In the genomic region with DNA sequence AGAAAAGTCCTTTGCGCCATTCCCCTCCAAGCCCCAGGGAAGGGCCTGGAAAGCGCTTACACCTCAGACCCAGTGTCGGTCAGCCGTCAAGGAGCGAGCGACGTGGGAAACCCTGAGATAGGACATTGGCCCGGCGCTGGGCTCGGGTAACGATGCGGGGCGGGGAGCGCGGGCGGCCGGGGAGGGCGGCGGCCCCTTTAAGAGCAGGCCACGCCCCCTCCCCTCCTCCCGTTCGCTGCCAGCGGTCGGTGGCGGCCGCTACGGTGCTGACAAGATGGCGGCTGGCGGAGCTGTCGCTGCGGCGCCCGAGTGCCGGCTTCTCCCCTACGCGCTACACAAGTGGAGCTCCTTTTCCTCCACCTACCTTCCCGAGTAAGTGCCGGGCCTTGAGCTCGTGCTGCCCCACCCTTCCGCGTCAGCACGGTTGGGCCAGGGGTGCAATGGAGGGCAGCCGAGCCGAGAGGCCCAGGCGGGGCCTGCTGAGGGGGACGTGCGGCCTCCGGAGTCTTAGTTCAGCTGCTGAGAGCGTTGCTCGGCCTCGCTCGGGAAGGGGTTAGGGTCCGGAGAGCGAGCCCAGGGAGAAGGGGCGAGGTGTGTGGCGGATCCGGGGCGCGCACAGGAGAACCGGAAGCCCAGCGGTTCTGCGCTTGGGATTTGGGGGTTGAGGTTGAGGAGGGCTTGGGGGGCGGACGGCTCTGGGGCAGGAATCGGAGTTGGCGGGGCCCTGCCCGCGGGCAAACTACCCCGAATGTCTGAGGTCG, we compare ENCODE assay signal across 1 cellular context.
A peak's percentile ranks its signal among the peaks of the same experiment; 100 is the strongest.
TF ChIP-seq lines count a peak whose summit lies in the region.

TSS of gene MKLN1 (plus strand) at position 251 of the 761 bp plus-strand sequence. CDS start at position 275, 24 bp downstream.

TF ChIP-seq in HepG2, 621 proteins besides CTCF, POLR2A, EP300 and RAD21 (continued from another document and continues in another):
- TF ChIP-seq ZNF414 (CRISPR knock-in tag; IDR thresholded peaks at IDR 0.05), result peak; percentile 78; the same call in 1 of the 2 replicates
- peak; percentile 73 for TF ChIP-seq ZNF281 (CRISPR knock-in tag; IDR thresholded peaks at IDR 0.05; ENCODE audit: borderline replicate concordance)
- 0 out of 2 replicates have a peak, but pooled peaks have one; percentile 30 for TF ChIP-seq JUNB (CRISPR knock-in tag; IDR thresholded peaks at IDR 0.05; ENCODE audit: borderline replicate concordance)
- TF ChIP-seq ARID5B (CRISPR knock-in tag; IDR thresholded peaks at IDR 0.05), result peak; percentile 39; the same call in 1 of the 2 replicates
- TF ChIP-seq, protein P1, sequence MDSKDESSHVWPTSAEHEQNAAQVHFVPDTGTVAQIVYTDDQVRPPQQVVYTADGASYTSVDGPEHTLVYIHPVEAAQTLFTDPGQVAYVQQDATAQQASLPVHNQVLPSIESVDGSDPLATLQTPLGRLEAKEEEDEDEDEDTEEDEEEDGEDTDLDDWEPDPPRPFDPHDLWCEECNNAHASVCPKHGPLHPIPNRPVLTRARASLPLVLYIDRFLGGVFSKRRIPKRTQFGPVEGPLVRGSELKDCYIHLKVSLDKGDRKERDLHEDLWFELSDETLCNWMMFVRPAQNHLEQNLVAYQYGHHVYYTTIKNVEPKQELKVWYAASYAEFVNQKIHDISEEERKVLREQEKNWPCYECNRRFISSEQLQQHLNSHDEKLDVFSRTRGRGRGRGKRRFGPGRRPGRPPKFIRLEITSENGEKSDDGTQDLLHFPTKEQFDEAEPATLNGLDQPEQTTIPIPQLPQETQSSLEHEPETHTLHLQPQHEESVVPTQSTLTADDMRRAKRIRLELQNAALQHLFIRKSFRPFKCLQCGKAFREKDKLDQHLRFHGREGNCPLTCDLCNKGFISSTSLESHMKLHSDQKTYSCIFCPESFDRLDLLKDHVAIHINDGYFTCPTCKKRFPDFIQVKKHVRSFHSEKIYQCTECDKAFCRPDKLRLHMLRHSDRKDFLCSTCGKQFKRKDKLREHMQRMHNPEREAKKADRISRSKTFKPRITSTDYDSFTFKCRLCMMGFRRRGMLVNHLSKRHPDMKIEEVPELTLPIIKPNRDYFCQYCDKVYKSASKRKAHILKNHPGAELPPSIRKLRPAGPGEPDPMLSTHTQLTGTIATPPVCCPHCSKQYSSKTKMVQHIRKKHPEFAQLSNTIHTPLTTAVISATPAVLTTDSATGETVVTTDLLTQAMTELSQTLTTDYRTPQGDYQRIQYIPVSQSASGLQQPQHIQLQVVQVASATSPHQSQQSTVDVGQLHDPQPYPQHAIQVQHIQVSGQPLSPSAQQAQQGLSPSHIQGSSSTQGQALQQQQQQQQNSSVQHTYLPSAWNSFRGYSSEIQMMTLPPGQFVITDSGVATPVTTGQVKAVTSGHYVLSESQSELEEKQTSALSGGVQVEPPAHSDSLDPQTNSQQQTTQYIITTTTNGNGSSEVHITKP (CRISPR knock-in tag; IDR thresholded peaks at IDR 0.05; ENCODE audit: low read depth), result peak; percentile 9; the same call in 1 of the 2 replicates
- no peak for TF ChIP-seq NONO (IDR thresholded peaks at IDR 0.05)
- peak; percentile 85 for TF ChIP-seq NONO (CRISPR knock-in tag; conservative IDR thresholded peaks at IDR 0.05)
- peak; percentile 90; the same call in 1 of the 2 replicates for TF ChIP-seq LBX2 (CRISPR knock-in tag; IDR thresholded peaks at IDR 0.05; ENCODE audit: borderline replicate concordance)
- TF ChIP-seq TIGD3 (CRISPR knock-in tag; IDR thresholded peaks at IDR 0.05; ENCODE audit: borderline replicate concordance), result peak; percentile 88; the same call in 1 of the 2 replicates
- TF ChIP-seq ZNF768 (CRISPR knock-in tag; IDR thresholded peaks at IDR 0.05), result peak; percentile 70; the same call in 1 of the 2 replicates
- TF ChIP-seq ZNF331 (CRISPR knock-in tag; IDR thresholded peaks at IDR 0.05), result peak; percentile 46; the same call in 1 of the 2 replicates
- TF ChIP-seq EED (CRISPR knock-in tag; IDR thresholded peaks at IDR 0.05), result peak; percentile 93; the same call in 1 of the 2 replicates
- peak; percentile 93 for TF ChIP-seq ZNF407 (CRISPR knock-in tag; IDR thresholded peaks at IDR 0.05; ENCODE audit: not compliant biosample characterization)
- TF ChIP-seq ELF4 (CRISPR knock-in tag; IDR thresholded peaks at IDR 0.05; ENCODE audit: borderline replicate concordance), result peak; percentile 76; the same call in 1 of the 2 replicates
- TF ChIP-seq ZNF674 (CRISPR knock-in tag; IDR thresholded peaks at IDR 0.05; ENCODE audit: low read depth), result peak; percentile 87; the same call in 1 of the 2 replicates
- peak; percentile 82 for TF ChIP-seq SPEN (CRISPR knock-in tag; IDR thresholded peaks at IDR 0.05; ENCODE audit: low read depth)
- TF ChIP-seq ZMAT3 (CRISPR knock-in tag; conservative IDR thresholded peaks at IDR 0.05), result no peak; the same call in 1 of the 2 replicates
- TF ChIP-seq ATF7-NPFF (CRISPR knock-in tag; IDR thresholded peaks at IDR 0.05; ENCODE audit: low read depth), result peak; percentile 82
- peak; percentile 70 for TF ChIP-seq SALL2 (CRISPR knock-in tag; IDR thresholded peaks at IDR 0.05)
- TF ChIP-seq PHF8 (CRISPR knock-in tag; IDR thresholded peaks at IDR 0.05), result peak; percentile 100
- TF ChIP-seq FOXP1 (IDR thresholded peaks at IDR 0.05), result no peak
- no peak for TF ChIP-seq FOXP1 (CRISPR knock-in tag; IDR thresholded peaks at IDR 0.05)
- TF ChIP-seq RXRB (CRISPR knock-in tag; IDR thresholded peaks at IDR 0.05; ENCODE audit: borderline replicate concordance), result no peak; the same call in 1 of the 2 replicates
- no peak for TF ChIP-seq PRPF4 (IDR thresholded peaks at IDR 0.05; ENCODE audit: low read depth, low read length, poor library complexity, severe bottlenecking)
- TF ChIP-seq GFI1 (CRISPR knock-in tag; IDR thresholded peaks at IDR 0.05; ENCODE audit: borderline replicate concordance), result peak; percentile 50; the same call in 1 of the 2 replicates
- TF ChIP-seq SCMH1 (CRISPR knock-in tag; IDR thresholded peaks at IDR 0.05; ENCODE audit: borderline replicate concordance), result no peak
- TF ChIP-seq TOE1 (CRISPR knock-in tag; IDR thresholded peaks at IDR 0.05), result no peak
- peak; percentile 91 for TF ChIP-seq ZNF792 (CRISPR knock-in tag; IDR thresholded peaks at IDR 0.05)
- no peak for TF ChIP-seq TP53 (CRISPR knock-in tag; conservative IDR thresholded peaks at IDR 0.05)
- TF ChIP-seq ZNF234 (CRISPR knock-in tag; conservative IDR thresholded peaks at IDR 0.05), result 0 out of 2 replicates have a peak, but pooled peaks have one; percentile 37
